10 cellular contexts compared by ENCODE assay signal in genomic region chr13:66665991-66666390, GRCh38.
A peak's percentile ranks its signal among the peaks of the same experiment; 100 is the strongest.
DNase-seq lines count a peak whose midpoint lies in the region; ATAC-seq and TF ChIP-seq lines count a peak whose summit lies in the region.
"Had no signal": no experiment of that assay in that cellular context is flagged by ENCODE, and none has a peak within 500 bp of the region (broad histone marks: within the 10 kb centered on the region; RNA-seq: fewer than 3 reads in every experiment).

No MANE protein-coding gene starts in this region.

- peaks cover 16% of the 10 kb centered on the region for H3K4me1 ChIP-seq in BE2C
- H3K4me1 ChIP-seq: left lung had no signal

- TF ChIP-seq CTCF in BE2C (IDR thresholded peaks at IDR 0.05; ENCODE audit: low read depth, low read length) (no peak), astrocyte of the cerebellum (IDR thresholded peaks at IDR 0.05; ENCODE audit: low read depth, low read length, missing control alignments) (no peak), kidney epithelial cell (IDR thresholded peaks at IDR 0.05; ENCODE audit: insufficient read depth, low read length, poor library complexity, severe bottlenecking) (no peak)

- no peak for ATAC-seq in GM21447 (IDR thresholded peaks at IDR 0.05; ENCODE audit: unreplicated experiment)
- ATAC-seq in HG03432 (IDR thresholded peaks at IDR 0.05; ENCODE audit: unreplicated experiment), result no peak
- ATAC-seq in GM19397 (IDR thresholded peaks at IDR 0.05; ENCODE audit: unreplicated experiment), result no peak
- ATAC-seq: left lung; stimulated activated naive CD8-positive, alpha-beta T cell treated with anti-CD3 and anti-CD28 coated beads, Interleukin-15, Interleukin-2, amounts not matched to agents 100 U/mL and 50 U/mL, for 24 hours had no signal

- peak; percentile 96 for DNase-seq in BE2C
- DNase-seq in NCI-H128 (lab: John Stamatoyannopoulos, UW; ENCODE audit: unreplicated experiment), result peak; percentile 49
- DNase-seq in astrocyte of the cerebellum (ENCODE audit: low read depth), result peak; percentile 86
- peak; percentile 96 for DNase-seq in kidney epithelial cell (ENCODE audit: low read depth)
- DNase-seq in effector CD8-positive, alpha-beta T cell (lab: John Stamatoyannopoulos, UW), result no peak
- DNase-seq: stimulated activated naive CD8-positive, alpha-beta T cell treated with anti-CD3 and anti-CD28 coated beads, Interleukin-15, Interleukin-2, amounts not matched to agents 100 U/mL and 50 U/mL, for 24 hours had no signal

- no peaks in the 10 kb centered on the region for H3K36me3 ChIP-seq in BE2C
- H3K36me3 ChIP-seq in kidney epithelial cell (ENCODE audit: control insufficient read depth, insufficient read depth, low read length), result no peaks in the 10 kb centered on the region
- H3K36me3 ChIP-seq: left lung had no signal

- H3K4me3 ChIP-seq in BE2C (ENCODE audit: low read depth, low read length), result no peak overlapping the region
- no peak overlapping the region for H3K4me3 ChIP-seq in astrocyte of the cerebellum (ENCODE audit: low read depth, low read length)
- no peak overlapping the region for H3K4me3 ChIP-seq in kidney epithelial cell (ENCODE audit: low read depth, low read length)
- H3K4me3 ChIP-seq: left lung had no signal

- in situ Hi-C loops in astrocyte of the cerebellum (cut with HindIII; ENCODE audit: low sequenced_read_pairs), result no loop called here

- H3K27me3 ChIP-seq in BE2C (no peaks in the 10 kb centered on the region), kidney epithelial cell (ENCODE audit: control insufficient read depth, insufficient read depth, low read length) (no peaks in the 10 kb centered on the region)
- H3K27me3 ChIP-seq: left lung had no signal

- no peaks in the 10 kb centered on the region for H3K9me3 ChIP-seq in BE2C
- H3K9me3 ChIP-seq: left lung had no signal
